ENCODE assay signal across 26 cellular contexts in genomic region chr16:17965131-17965530, GRCh38.
"Had no signal": no experiment of that assay in that cellular context is flagged by ENCODE, and none has a peak within 500 bp of the region (broad histone marks: within the 10 kb centered on the region; RNA-seq: fewer than 3 reads in every experiment).

No MANE protein-coding gene starts in this region.

- H3K9me3 Mint-ChIP-seq: natural killer cell treated with Interleukin-12 subunit alpha and Interleukin-12 subunit beta and Interleukin-15 and Interleukin-18, amount 100 ng/mL, for 72 hours had no signal

- H3K4me1 ChIP-seq: pancreas, prostate gland, tibial artery, uterus had no signal

- H3K9me3 ChIP-seq: lower lobe of right lung, mucosa of descending colon, pancreas, prostate gland, suprapubic skin, thoracic aorta, tibial artery, uterus had no signal

- H3K36me3 ChIP-seq: lower lobe of right lung, pancreas, prostate gland, suprapubic skin, thoracic aorta, tibial artery, uterus had no signal

- DNase-seq: hippocampal formation; kidney glomerular epithelial cell; left cardiac atrium; left ventricle myocardium superior; lower lobe of right lung; mesendoderm; midbrain; mucosa of descending colon; naive thymus-derived CD4-positive, alpha-beta T cell; nucleus accumbens; pancreas; posterior cingulate gyrus; retina; right cardiac atrium; stimulated activated CD4-positive, alpha-beta T cell treated with anti-CD3 and anti-CD28 coated beads, Interleukin-4, amount 100 ng/mL, for 24 hours; stimulated activated naive CD4-positive, alpha-beta T cell; tibial artery; trophoblast cell; uterus had no signal

- H3K27me3 ChIP-seq: pancreas, suprapubic skin, tibial artery, uterus had no signal

- H3K4me3 ChIP-seq: lower lobe of right lung, mucosa of descending colon, pancreas, prostate gland, skin epidermis, suprapubic skin, thoracic aorta, tibial artery, uterus had no signal

- H3K27ac ChIP-seq: lower lobe of right lung, pancreas, prostate gland, suprapubic skin, thoracic aorta, tibial artery, uterus had no signal

- H3K36me3 Mint-ChIP-seq: naive thymus-derived CD4-positive, alpha-beta T cell; natural killer cell treated with Interleukin-12 subunit alpha and Interleukin-12 subunit beta and Interleukin-15 and Interleukin-18, amount 100 ng/mL, for 72 hours; stimulated activated effector memory CD8-positive, alpha-beta T cell treated with anti-CD3 and anti-CD28 coated beads, Interleukin-12 subunit alpha, Interleukin-12 subunit beta, amount 100 ng/mL, for 72 hours had no signal

- H3K4me3 Mint-ChIP-seq: naive thymus-derived CD4-positive, alpha-beta T cell; natural killer cell treated with Interleukin-12 subunit alpha and Interleukin-12 subunit beta and Interleukin-15 and Interleukin-18, amount 100 ng/mL, for 72 hours; stimulated activated effector memory CD8-positive, alpha-beta T cell treated with anti-CD3 and anti-CD28 coated beads, Interleukin-12 subunit alpha, Interleukin-12 subunit beta, amount 100 ng/mL, for 72 hours; stimulated activated naive CD8-positive, alpha-beta T cell treated with anti-CD3 and anti-CD28 coated beads, Interleukin-15, Interleukin-2, amounts not matched to agents 100 ng/mL and 50 ng/mL, for 24 hours had no signal

- H3K27ac Mint-ChIP-seq: naive thymus-derived CD4-positive, alpha-beta T cell; natural killer cell treated with Interleukin-12 subunit alpha and Interleukin-12 subunit beta and Interleukin-15 and Interleukin-18, amount 100 ng/mL, for 72 hours; stimulated activated effector memory CD8-positive, alpha-beta T cell treated with anti-CD3 and anti-CD28 coated beads, Interleukin-12 subunit alpha, Interleukin-12 subunit beta, amount 100 ng/mL, for 72 hours; stimulated activated naive CD8-positive, alpha-beta T cell treated with anti-CD3 and anti-CD28 coated beads, Interleukin-15, Interleukin-2, amounts not matched to agents 100 ng/mL and 50 ng/mL, for 24 hours had no signal

- H3K4me1 Mint-ChIP-seq: naive thymus-derived CD4-positive, alpha-beta T cell; stimulated activated effector memory CD8-positive, alpha-beta T cell treated with anti-CD3 and anti-CD28 coated beads, Interleukin-12 subunit alpha, Interleukin-12 subunit beta, amount 100 ng/mL, for 72 hours had no signal
